Comparison of ENCODE assay signal across 9 cellular contexts in genomic region chr7:8365499-8366110, GRCh38.
A peak's percentile ranks its signal among the peaks of the same experiment; 100 is the strongest.
DNase-seq lines count a peak whose midpoint lies in the region; ATAC-seq and TF ChIP-seq lines count a peak whose summit lies in the region.
"Had no signal": no experiment of that assay in that cellular context is flagged by ENCODE, and none has a peak within 500 bp of the region (broad histone marks: within the 10 kb centered on the region; RNA-seq: fewer than 3 reads in every experiment).

No MANE protein-coding gene starts in this region.

- no peak overlapping the region for H2BK12ac ChIP-seq in neuronal stem cell (ENCODE audit: low read length)

- H3K4me3 ChIP-seq in Loucy (ENCODE audit: low read length, poor library complexity, severe bottlenecking) (no peak overlapping the region), neuronal stem cell (ENCODE audit: low read length in 2 of 2) (no peak overlapping the region), transverse colon (no peak overlapping the region)
- H3K4me3 ChIP-seq: body of pancreas had no signal

- no peak overlapping the region for H3K23ac ChIP-seq in neuronal stem cell (ENCODE audit: low read depth, low read length, poor library complexity)

- no peaks in the 10 kb centered on the region for H3K9me2 ChIP-seq in Loucy (replicated peaks; ENCODE audit: low read depth, low read length)

- H3K79me2 ChIP-seq in Loucy (ENCODE audit: insufficient read depth, low read length) = no peaks in the 10 kb centered on the region

- no peak overlapping the region for H3K9ac ChIP-seq in Loucy (ENCODE audit: low read depth, low read length, poor library complexity, severe bottlenecking)
- no peak overlapping the region for H3K9ac ChIP-seq in neuronal stem cell (ENCODE audit: low read depth, low read length, poor library complexity)

- no peaks in the 10 kb centered on the region for H3F3A ChIP-seq in Loucy (ENCODE audit: low read depth)

- H4K91ac ChIP-seq in neuronal stem cell (ENCODE audit: low read depth, low read length, poor library complexity) = no peak overlapping the region

- DNase-seq in SK-N-DZ (ENCODE audit: low spot score) = peak; percentile 76
- DNase-seq in neuronal stem cell (ENCODE audit: low spot score) = peak; percentile 20
- DNase-seq in activated CD4-positive, CD25-positive, alpha-beta regulatory T cell (lab: John Stamatoyannopoulos, UW) = no peak
- no peak for DNase-seq in activated CD8-positive, alpha-beta T cell treated with anti-CD3 and anti-CD28 coated beads, Interleukin-2, amount 10 ng/mL, durations not matched to agents 7 days and 5 days
- DNase-seq in transverse colon = no peak
- DNase-seq: body of pancreas had no signal

- H3K27me3 Mint-ChIP-seq in activated CD8-positive, alpha-beta T cell treated with anti-CD3 and anti-CD28 coated beads, Interleukin-2, amount 10 ng/mL, durations not matched to agents 7 days and 5 days (ENCODE audit: low read depth) = peaks cover 16% of the 10 kb centered on the region

- no peak overlapping the region for H3K27ac Mint-ChIP-seq in activated CD8-positive, alpha-beta T cell treated with anti-CD3 and anti-CD28 coated beads, Interleukin-2, amount 10 ng/mL, durations not matched to agents 7 days and 5 days

- no peaks in the 10 kb centered on the region for H4K20me1 ChIP-seq in Loucy (ENCODE audit: insufficient read depth, low read length, poor library complexity, severe bottlenecking)

- in situ Hi-C loops in transverse colon (cut with MboI; ENCODE audit: low pct_ligation_motif_present in 1 of 4, low pct_unique_long_range_greater_than_20kb in 1 of 4, low sequenced_read_pairs in 3 of 4) = no loop called here

- no peaks in the 10 kb centered on the region for H3K36me3 Mint-ChIP-seq in activated CD8-positive, alpha-beta T cell treated with anti-CD3 and anti-CD28 coated beads, Interleukin-2, amount 10 ng/mL, durations not matched to agents 7 days and 5 days (ENCODE audit: low read depth)

- POLR2A ChIA-PET in activated CD8-positive, alpha-beta T cell treated with anti-CD3 and anti-CD28 coated beads, Interleukin-2, amount 10 ng/mL, durations not matched to agents 7 days and 5 days (lab: Charles Lee) = no interaction called here

- no peak for TF ChIP-seq POLR2A in transverse colon (IDR thresholded peaks at IDR 0.05)

- ATAC-seq in GM18867 (IDR thresholded peaks at IDR 0.05; ENCODE audit: unreplicated experiment) (peak; percentile 68), HG02763 (IDR thresholded peaks at IDR 0.05; ENCODE audit: unreplicated experiment) (no peak)
- no peak for ATAC-seq in activated CD8-positive, alpha-beta T cell treated with anti-CD3 and anti-CD28 coated beads, Interleukin-2, amount 10 ng/mL, durations not matched to agents 7 days and 5 days
- ATAC-seq: body of pancreas had no signal

- no peak overlapping the region for H2BK5ac ChIP-seq in neuronal stem cell (ENCODE audit: low read length)

- H4K8ac ChIP-seq in neuronal stem cell (ENCODE audit: low read depth, low read length) = no peak overlapping the region

- H3K18ac ChIP-seq in neuronal stem cell (ENCODE audit: low read length) = no peak overlapping the region

- no peak overlapping the region for H3K4ac ChIP-seq in neuronal stem cell (ENCODE audit: low read length)

- no peak overlapping the region for H3K14ac ChIP-seq in neuronal stem cell (ENCODE audit: low read length)

- no peak overlapping the region for H2BK15ac ChIP-seq in neuronal stem cell (ENCODE audit: low read length)

- no peak overlapping the region for H2AFZ ChIP-seq in Loucy (ENCODE audit: low read length)
- peak overlapping the region; percentile 44 for H2AFZ ChIP-seq in neuronal stem cell (ENCODE audit: low read length)

- CTCF ChIA-PET in activated CD8-positive, alpha-beta T cell treated with anti-CD3 and anti-CD28 coated beads, Interleukin-2, amount 10 ng/mL, durations not matched to agents 7 days and 5 days (lab: Charles Lee) = no interaction called here

- no CpG with 5 or more reads among the region's 2 CpGs for WGBS in neuronal stem cell (ENCODE audit: extremely low coverage in 2 of 2, insufficient read length in 2 of 2, insufficient replicate concordance in 1 of 2), 2 donors
- 39 to 44% methylated on average over 2 of the region's 2 CpGs for WGBS in transverse colon (ENCODE audit: low coverage in 1 of 2), 2 donors

- TF ChIP-seq CTCF in Loucy (conservative IDR thresholded peaks at IDR 0.05; ENCODE audit: low read length) (peak; percentile 79), transverse colon (IDR thresholded peaks at IDR 0.05) (no peak)

- no peak overlapping the region for H3K27ac ChIP-seq in neuronal stem cell (replicated peaks; ENCODE audit: low read length)
- H3K27ac ChIP-seq in transverse colon = no peak overlapping the region
- H3K27ac ChIP-seq: body of pancreas had no signal

- no peak overlapping the region for H3K4me3 Mint-ChIP-seq in activated CD8-positive, alpha-beta T cell treated with anti-CD3 and anti-CD28 coated beads, Interleukin-2, amount 10 ng/mL, durations not matched to agents 7 days and 5 days

- H2AK5ac ChIP-seq in neuronal stem cell (ENCODE audit: low read depth, low read length) = no peak overlapping the region

- H3K9me3 ChIP-seq in Loucy (ENCODE audit: insufficient read depth, low read depth, low read length) = no peaks in the 10 kb centered on the region
- H3K9me3 ChIP-seq in neuronal stem cell (replicated peaks in 1 of 2; ENCODE audit: control insufficient read depth in 2 of 2, insufficient read depth in 1 of 2, low read depth in 1 of 2, low read length in 2 of 2) = no peaks in the 10 kb centered on the region
- H3K9me3 ChIP-seq in transverse colon = no peaks in the 10 kb centered on the region
- H3K9me3 ChIP-seq: body of pancreas had no signal

- H3K4me2 ChIP-seq in Loucy (ENCODE audit: low read depth, low read length, poor library complexity, severe bottlenecking) (no peak overlapping the region), neuronal stem cell (ENCODE audit: insufficient read depth, low read length, poor library complexity, severe bottlenecking) (no peak overlapping the region)

- no peaks in the 10 kb centered on the region for H3K9me3 Mint-ChIP-seq in activated CD8-positive, alpha-beta T cell treated with anti-CD3 and anti-CD28 coated beads, Interleukin-2, amount 10 ng/mL, durations not matched to agents 7 days and 5 days (ENCODE audit: insufficient read depth)

- intact Hi-C loops in transverse colon (cut with DNase I; ENCODE audit: low total_unique reads) = no loop called here

- H2BK120ac ChIP-seq in neuronal stem cell (ENCODE audit: low read depth, low read length) = no peak overlapping the region

- no peaks in the 10 kb centered on the region for H3K4me1 Mint-ChIP-seq in activated CD8-positive, alpha-beta T cell treated with anti-CD3 and anti-CD28 coated beads, Interleukin-2, amount 10 ng/mL, durations not matched to agents 7 days and 5 days (ENCODE audit: low read depth)

- TF ChIP-seq EP300 in transverse colon (IDR thresholded peaks at IDR 0.05; ENCODE audit: low read depth) = no peak

- H3K79me1 ChIP-seq in neuronal stem cell (ENCODE audit: low read depth, low read length) = no peaks in the 10 kb centered on the region

- H3K36me3 ChIP-seq in Loucy (ENCODE audit: insufficient read depth, low read length) (no peaks in the 10 kb centered on the region), neuronal stem cell (replicated peaks in 1 of 2; ENCODE audit: control insufficient read depth in 2 of 2, insufficient read depth in 2 of 2, low read length in 2 of 2) (no peaks in the 10 kb centered on the region), transverse colon (no peaks in the 10 kb centered on the region)

- H3K27me3 ChIP-seq in Loucy (ENCODE audit: insufficient read depth, low read length, poor library complexity, severe bottlenecking) (no peaks in the 10 kb centered on the region), neuronal stem cell (ENCODE audit: control insufficient read depth in 3 of 3, insufficient read depth in 3 of 3, low read depth in 1 of 3, low read length in 3 of 3) (no peaks in the 10 kb centered on the region), transverse colon (no peaks in the 10 kb centered on the region)
- H3K27me3 ChIP-seq: body of pancreas had no signal

- H3K4me1 ChIP-seq in Loucy (ENCODE audit: insufficient read depth, low read length, poor library complexity, severe bottlenecking) = peaks cover 8% of the 10 kb centered on the region
- peaks cover 2 to 14% of the 10 kb centered on the region in 2 donors for H3K4me1 ChIP-seq in neuronal stem cell (ENCODE audit: control insufficient read depth in 2 of 2, insufficient read depth in 1 of 2, low read depth in 1 of 2, low read length in 2 of 2)
- no peaks in the 10 kb centered on the region for H3K4me1 ChIP-seq in transverse colon
- H3K4me1 ChIP-seq: body of pancreas had no signal

Comparison
In these comparisons a context has a peak if more than half of its experiments do, and no peak if none do; other contexts are left out.
1. DNase-seq: peak in SK-N-DZ (single experiment) and neuronal stem cell (single experiment); none in activated CD4-positive, CD25-positive, alpha-beta regulatory T cell (0 of 4), activated CD8-positive, alpha-beta T cell treated with anti-CD3 and anti-CD28 coated beads, Interleukin-2, amount 10 ng/mL, durations not matched to agents 7 days and 5 days (single experiment) and transverse colon (single experiment).